In the genomic region with DNA sequence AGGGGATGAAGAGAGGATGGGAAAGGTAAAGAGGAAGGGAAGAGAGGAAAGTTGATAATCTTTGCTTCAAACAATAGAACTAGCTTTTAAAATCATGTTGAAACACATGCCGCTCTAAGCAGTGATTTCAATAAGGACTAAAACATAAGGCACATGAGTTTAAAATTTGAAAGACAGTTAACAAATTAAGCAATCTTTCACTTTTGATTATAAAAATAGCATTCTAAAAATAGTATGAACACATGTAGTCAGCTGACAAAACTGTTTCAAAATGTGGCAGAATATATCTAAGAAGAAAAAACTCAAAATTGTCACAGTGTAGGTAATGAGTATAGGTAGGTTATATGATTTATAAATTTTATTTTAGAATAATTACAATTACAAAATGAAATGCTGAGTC, we compare ENCODE assay signal across 12 cellular contexts. TPM values are rescaled to one million over a fixed set of nuclear protein-coding genes. Genes with fewer than 3 reads are reported as not detected.
DNase-seq lines count a peak whose midpoint lies in the region; ATAC-seq and TF ChIP-seq lines count a peak whose summit lies in the region.
"Had no signal": no experiment of that assay in that cellular context is flagged by ENCODE, and none has a peak within 500 bp of the region (broad histone marks: within the 10 kb centered on the region; RNA-seq: fewer than 3 reads in every experiment).

No MANE protein-coding gene starts in this region.

- no peaks in the 10 kb centered on the region for H3K9me3 ChIP-seq in heart right ventricle

- no peak overlapping the region for H3K4me3 ChIP-seq in heart right ventricle

- H3K9me3 Mint-ChIP-seq in Calu3 (ENCODE audit: low read depth, unreplicated experiment), result no peaks in the 10 kb centered on the region
- H3K9me3 Mint-ChIP-seq in IgD-negative memory B cell, result no peaks in the 10 kb centered on the region
- H3K9me3 Mint-ChIP-seq in brain, result no peaks in the 10 kb centered on the region
- H3K9me3 Mint-ChIP-seq in nephron progenitor cell, result no peaks in the 10 kb centered on the region

- H3K36me3 Mint-ChIP-seq in Calu3 (ENCODE audit: insufficient read depth, unreplicated experiment), result peaks cover 15% of the 10 kb centered on the region
- peaks cover 3% of the 10 kb centered on the region for H3K36me3 Mint-ChIP-seq in IgD-negative memory B cell
- H3K36me3 Mint-ChIP-seq in brain, result peaks cover 46% of the 10 kb centered on the region
- peaks cover 49% of the 10 kb centered on the region for H3K36me3 Mint-ChIP-seq in nephron progenitor cell (ENCODE audit: low read depth)

- peaks cover 0 to 35% (median 21%) of the 10 kb centered on the region in 9 donors for H3K4me1 ChIP-seq in heart right ventricle

- CTCF ChIA-PET in Calu3 (lab: Charles Lee), result no interaction called here

- TF ChIP-seq CTCF in Calu3 (IDR thresholded peaks at IDR 0.05; ENCODE audit: unreplicated experiment), result no peak
- no peak for TF ChIP-seq CTCF in brain (conservative IDR thresholded peaks at IDR 0.05)
- no peak for TF ChIP-seq CTCF in nephron progenitor cell (IDR thresholded peaks at IDR 0.05)
- TF ChIP-seq CTCF in heart right ventricle (IDR thresholded peaks at IDR 0.05), result no peak

- H3K4me1 Mint-ChIP-seq in Calu3 (ENCODE audit: low read depth, unreplicated experiment) (peaks cover 28% of the 10 kb centered on the region), IgD-negative memory B cell (peaks cover 45 to 52% (median 50%) of the 10 kb centered on the region in 3 donors), brain (peaks cover 5% of the 10 kb centered on the region), nephron progenitor cell (no peaks in the 10 kb centered on the region)

- H3K27me3 ChIP-seq in heart right ventricle, result no peaks in the 10 kb centered on the region

- H3K27ac Mint-ChIP-seq in Calu3 (ENCODE audit: unreplicated experiment) (peak overlapping the region; percentile 30), IgD-negative memory B cell (peak overlapping the region; percentile 5 to 96 (median 59)), brain (peak overlapping the region in 4 of 5 experiments; percentile 4 to 89 (median 79)), nephron progenitor cell (peak overlapping the region; percentile 82)

- no peak for ATAC-seq in HG02970 (IDR thresholded peaks at IDR 0.05; ENCODE audit: low FRiP score, unreplicated experiment)
- no peak for ATAC-seq in heart right ventricle

- H3K36me3 ChIP-seq in heart right ventricle, result peaks cover 0 to 71% (median 12%) of the 10 kb centered on the region in 9 donors

- H3K27ac ChIP-seq in heart right ventricle, result peak overlapping the region in 2 of 10 donors; percentile 7 to 24
- H3K27ac ChIP-seq: C4-2B had no signal

- no TSS peak for BruUV-seq in Calu3 (replicated peaks; lab: Mats Ljungman, UMichigan)

- WGBS in heart right ventricle, 2 donors, result 79 to 100% methylated on average over 1 of the region's 1 CpG

- H3K4me3 Mint-ChIP-seq in Calu3 (ENCODE audit: low read depth, unreplicated experiment) (no peak overlapping the region), IgD-negative memory B cell (peak overlapping the region in 2 of 4 donors; percentile 82 to 84), brain (peak overlapping the region in 2 of 5 experiments; percentile 17 to 31), nephron progenitor cell (no peak overlapping the region)

- no peak for DNase-seq in Calu3
- DNase-seq in nephron progenitor cell, result no peak
- no peak for DNase-seq in HK-2 (ENCODE audit: unreplicated experiment)
- DNase-seq in NCI-H524 treated with DMSO at 0.1 percent for 48 hours (lab: John Stamatoyannopoulos, UW), result no peak
- DNase-seq in heart right ventricle, result no peak
- DNase-seq: Right ventricle myocardium superior; stimulated activated CD4-positive, alpha-beta T cell treated with anti-CD3 and anti-CD28 coated beads, Interleukin-4, amount 100 ng/mL, for 4 hours; stimulated activated naive CD4-positive, alpha-beta T cell treated with Interleukin-2 at 50 U/mL for 16 hours had no signal

- intact Hi-C loops in Calu3 (cut with micrococcal nuclease; ENCODE audit: unreplicated experiment) (no loop called here), heart right ventricle (cut with DNase I) (no loop called here)

- H3K27me3 Mint-ChIP-seq in Calu3 (ENCODE audit: unreplicated experiment) (no peaks in the 10 kb centered on the region), IgD-negative memory B cell (no peaks in the 10 kb centered on the region), brain (no peaks in the 10 kb centered on the region), nephron progenitor cell (ENCODE audit: low read depth, poor library complexity) (no peaks in the 10 kb centered on the region)

RNA-seq across cellular contexts. Expression of gene PSME4, which starts 25.3 kb away (rescaled TPM):
- 53.7 and 58.4 TPM in 2 replicates for total RNA-seq in Calu3 (2022)
- 6.3 TPM for polyA plus RNA-seq in IgD-negative memory B cell
- 9.4 TPM for polyA plus RNA-seq in brain (ENCODE audit: insufficient read depth, low read depth, low replicate concordance)
- 10 to 100 TPM; 53.1 to 77.8 (median 66.6) TPM for total RNA-seq in heart right ventricle
- polyA plus RNA-seq in heart right ventricle, result 10 to 100 TPM; 36.1 to 38.1 TPM

Comparison
In these comparisons a context has a peak if more than half of its experiments do, and no peak if none do; other contexts are left out.
1. H3K27ac Mint-ChIP-seq: peak in every context shown above with its lines; median percentile 82 in nephron progenitor cell; 79 in brain; 59 in IgD-negative memory B cell; 30 in Calu3.